Comparison of ENCODE assay signal across 19 cellular contexts in genomic region chr15:75002398-75002797, GRCh38. TPM values are rescaled to one million over a fixed set of nuclear protein-coding genes. Genes with fewer than 3 reads are reported as not detected.
A peak's percentile ranks its signal among the peaks of the same experiment; 100 is the strongest.
DNase-seq lines count a peak whose midpoint lies in the region; ATAC-seq and TF ChIP-seq lines count a peak whose summit lies in the region.
"Had no signal": no experiment of that assay in that cellular context is flagged by ENCODE, and none has a peak within 500 bp of the region (broad histone marks: within the 10 kb centered on the region; RNA-seq: fewer than 3 reads in every experiment).

No MANE protein-coding gene starts in this region.

- no peak overlapping the region for H3K4me3 ChIP-seq in BE2C (ENCODE audit: low read depth, low read length)
- no peak overlapping the region for H3K4me3 ChIP-seq in neuronal stem cell (ENCODE audit: low read length in 2 of 2)
- no peak overlapping the region for H3K4me3 ChIP-seq in coronary artery
- H3K4me3 ChIP-seq: BLaER1 had no signal

- H2BK15ac ChIP-seq in neuronal stem cell (ENCODE audit: low read length): no peak overlapping the region

- no peak for TF ChIP-seq CTCF in BE2C (IDR thresholded peaks at IDR 0.05; ENCODE audit: low read depth, low read length)
- no peak for TF ChIP-seq CTCF in brain (conservative IDR thresholded peaks at IDR 0.05)
- TF ChIP-seq CTCF in coronary artery (IDR thresholded peaks at IDR 0.05): no peak

- H3K27me3 ChIP-seq in BE2C (no peaks in the 10 kb centered on the region), neuronal stem cell (ENCODE audit: control insufficient read depth in 3 of 3, insufficient read depth in 3 of 3, low read depth in 1 of 3, low read length in 3 of 3) (no peaks in the 10 kb centered on the region)
- H3K27me3 ChIP-seq: BLaER1 had no signal

- H3K14ac ChIP-seq in neuronal stem cell (ENCODE audit: low read length): no peak overlapping the region

- H3K36me3 Mint-ChIP-seq in activated naive CD4-positive, alpha-beta T cell treated with anti-CD3 and anti-CD28 coated beads, Interleukin-2, amount 50 U/mL, for 24 hours: no peaks in the 10 kb centered on the region
- no peaks in the 10 kb centered on the region for H3K36me3 Mint-ChIP-seq in activated naive CD4-positive, alpha-beta T cell treated with anti-CD3 and anti-CD28 coated beads, Interleukin-2, amount 50 U/mL, for 72 hours
- peaks cover 63% of the 10 kb centered on the region for H3K36me3 Mint-ChIP-seq in brain
- H3K36me3 Mint-ChIP-seq in stimulated activated naive B cell treated with anti-CD40 and anti-IgM and Interleukin-4, amounts not matched to agents 10 μg/mL and 1 μg/mL and 100 μg/mL, for 72 hours: no peaks in the 10 kb centered on the region
- H3K36me3 Mint-ChIP-seq: CD14-positive monocyte; CD4-positive, alpha-beta memory T cell; CD4-positive, CD25-positive, alpha-beta regulatory T cell had no signal

- H2AK5ac ChIP-seq in neuronal stem cell (ENCODE audit: low read depth, low read length): no peak overlapping the region

- H4K91ac ChIP-seq in neuronal stem cell (ENCODE audit: low read depth, low read length, poor library complexity): no peak overlapping the region

- no peak overlapping the region for H2BK120ac ChIP-seq in neuronal stem cell (ENCODE audit: low read depth, low read length)

- peaks cover 2% of the 10 kb centered on the region for H3K27me3 Mint-ChIP-seq in activated naive CD4-positive, alpha-beta T cell treated with anti-CD3 and anti-CD28 coated beads, Interleukin-2, amount 50 U/mL, for 24 hours
- H3K27me3 Mint-ChIP-seq in brain: no peaks in the 10 kb centered on the region
- peaks cover 42 to 50% of the 10 kb centered on the region in 2 donors for H3K27me3 Mint-ChIP-seq in stimulated activated naive B cell treated with anti-CD40 and anti-IgM and Interleukin-4, amounts not matched to agents 10 μg/mL and 1 μg/mL and 100 μg/mL, for 72 hours

- WGBS in neuronal stem cell (ENCODE audit: extremely low coverage in 2 of 2, insufficient read length in 2 of 2, insufficient replicate concordance in 1 of 2), 2 donors: no CpG with 5 or more reads among the region's 7 CpGs

- no peak overlapping the region for H2BK5ac ChIP-seq in neuronal stem cell (ENCODE audit: low read length)

- H3K18ac ChIP-seq in neuronal stem cell (ENCODE audit: low read length): peak overlapping the region; percentile 11

- no peak overlapping the region for H4K8ac ChIP-seq in neuronal stem cell (ENCODE audit: low read depth, low read length)

- H3K9ac ChIP-seq in neuronal stem cell (ENCODE audit: low read depth, low read length, poor library complexity): no peak overlapping the region
- H3K9ac ChIP-seq: BLaER1 had no signal

- no peaks in the 10 kb centered on the region for H3K4me1 Mint-ChIP-seq in activated naive CD4-positive, alpha-beta T cell treated with anti-CD3 and anti-CD28 coated beads, Interleukin-2, amount 50 U/mL, for 24 hours
- peaks cover 31% of the 10 kb centered on the region for H3K4me1 Mint-ChIP-seq in brain
- H3K4me1 Mint-ChIP-seq in stimulated activated naive B cell treated with anti-CD40 and anti-IgM and Interleukin-4, amounts not matched to agents 10 μg/mL and 1 μg/mL and 100 μg/mL, for 72 hours: peaks cover 1 to 8% of the 10 kb centered on the region in 2 donors
- H3K4me1 Mint-ChIP-seq: CD4-positive, alpha-beta memory T cell; CD8-positive, alpha-beta memory T cell had no signal

- no peak overlapping the region for H2AFZ ChIP-seq in neuronal stem cell (ENCODE audit: low read length)

- H3K4ac ChIP-seq in neuronal stem cell (ENCODE audit: low read length): no peak overlapping the region

- H3K23ac ChIP-seq in neuronal stem cell (ENCODE audit: low read depth, low read length, poor library complexity): no peak overlapping the region

- no peak overlapping the region for H2BK12ac ChIP-seq in neuronal stem cell (ENCODE audit: low read length)

- H3K79me1 ChIP-seq in neuronal stem cell (ENCODE audit: low read depth, low read length): no peaks in the 10 kb centered on the region

- H3K36me3 ChIP-seq in BE2C (peaks cover 38% of the 10 kb centered on the region), neuronal stem cell (replicated peaks in 1 of 2; ENCODE audit: control insufficient read depth in 2 of 2, insufficient read depth in 2 of 2, low read length in 2 of 2) (peaks cover 0 to 2% of the 10 kb centered on the region in 2 donors)
- H3K36me3 ChIP-seq: BLaER1 had no signal

- H3K9me3 ChIP-seq in BE2C (no peaks in the 10 kb centered on the region), neuronal stem cell (replicated peaks in 1 of 2; ENCODE audit: control insufficient read depth in 2 of 2, insufficient read depth in 1 of 2, low read depth in 1 of 2, low read length in 2 of 2) (peaks cover 0 to 5% of the 10 kb centered on the region in 2 donors)
- H3K9me3 ChIP-seq: BLaER1 had no signal

- H3K9me3 Mint-ChIP-seq in activated naive CD4-positive, alpha-beta T cell treated with anti-CD3 and anti-CD28 coated beads, Interleukin-2, amount 50 U/mL, for 24 hours: no peaks in the 10 kb centered on the region
- H3K9me3 Mint-ChIP-seq in activated naive CD4-positive, alpha-beta T cell treated with anti-CD3 and anti-CD28 coated beads, Interleukin-2, amount 50 U/mL, for 72 hours: no peaks in the 10 kb centered on the region
- H3K9me3 Mint-ChIP-seq in brain: peaks cover 0 to 8% (median 3%) of the 10 kb centered on the region in 5 experiments
- no peaks in the 10 kb centered on the region for H3K9me3 Mint-ChIP-seq in stimulated activated naive B cell treated with anti-CD40 and anti-IgM and Interleukin-4, amounts not matched to agents 10 μg/mL and 1 μg/mL and 100 μg/mL, for 72 hours

- no peak overlapping the region for H3K4me3 Mint-ChIP-seq in activated naive CD4-positive, alpha-beta T cell treated with anti-CD3 and anti-CD28 coated beads, Interleukin-2, amount 50 U/mL, for 24 hours
- peak overlapping the region in 1 of 5 experiments; percentile 19 for H3K4me3 Mint-ChIP-seq in brain
- H3K4me3 Mint-ChIP-seq in stimulated activated naive B cell treated with anti-CD40 and anti-IgM and Interleukin-4, amounts not matched to agents 10 μg/mL and 1 μg/mL and 100 μg/mL, for 72 hours: no peak overlapping the region
- H3K4me3 Mint-ChIP-seq: CD14-positive monocyte; CD4-positive, CD25-positive, alpha-beta regulatory T cell; CD8-positive, alpha-beta memory T cell had no signal

- no peak overlapping the region for H3K27ac ChIP-seq in neuronal stem cell (replicated peaks; ENCODE audit: low read length)
- H3K27ac ChIP-seq in coronary artery: no peak overlapping the region
- H3K27ac ChIP-seq: BLaER1 had no signal

- H3K4me1 ChIP-seq in BE2C: peaks cover 4% of the 10 kb centered on the region
- H3K4me1 ChIP-seq in neuronal stem cell (ENCODE audit: control insufficient read depth in 2 of 2, insufficient read depth in 1 of 2, low read depth in 1 of 2, low read length in 2 of 2): no peaks in the 10 kb centered on the region

- H3K4me2 ChIP-seq in neuronal stem cell (ENCODE audit: insufficient read depth, low read length, poor library complexity, severe bottlenecking): no peak overlapping the region
- H3K4me2 ChIP-seq: BLaER1 had no signal

- H3K27ac Mint-ChIP-seq in activated naive CD4-positive, alpha-beta T cell treated with anti-CD3 and anti-CD28 coated beads, Interleukin-2, amount 50 U/mL, for 24 hours: peak overlapping the region; percentile 11
- no peak overlapping the region for H3K27ac Mint-ChIP-seq in activated naive CD4-positive, alpha-beta T cell treated with anti-CD3 and anti-CD28 coated beads, Interleukin-2, amount 50 U/mL, for 72 hours
- peak overlapping the region in 3 of 5 experiments; percentile 7 to 55 (median 13) for H3K27ac Mint-ChIP-seq in brain
- no peak overlapping the region for H3K27ac Mint-ChIP-seq in stimulated activated naive B cell treated with anti-CD40 and anti-IgM and Interleukin-4, amounts not matched to agents 10 μg/mL and 1 μg/mL and 100 μg/mL, for 72 hours
- H3K27ac Mint-ChIP-seq: CD14-positive monocyte; CD4-positive, alpha-beta memory T cell; CD4-positive, CD25-positive, alpha-beta regulatory T cell; CD8-positive, alpha-beta memory T cell had no signal

- DNase-seq in activated naive CD4-positive, alpha-beta T cell treated with anti-CD3 and anti-CD28 coated beads, Interleukin-2, amount 50 U/mL, for 72 hours (ENCODE audit: low spot score in 2 of 2): no peak
- DNase-seq in BE2C (peak; percentile 27), neuronal stem cell (ENCODE audit: low spot score) (no peak), coronary artery (ENCODE audit: low spot score) (no peak)
- DNase-seq in activated CD4-positive, alpha-beta T cell treated with anti-CD3 and anti-CD28 coated beads for 48 hours: no peak
- no peak for DNase-seq in stimulated activated naive B cell treated with anti-CD40 and anti-IgM and Interleukin-4, amounts not matched to agents 10 μg/mL and 1 μg/mL and 100 μg/mL, for 72 hours
- DNase-seq: 8988T; ACHN; C1 segment of cervical spinal cord; CD4-positive, alpha-beta memory T cell; CD4-positive, CD25-positive, alpha-beta regulatory T cell; CD8-positive, alpha-beta memory T cell; COR-L47; DMS79 treated with DMSO at 0.1 percent for 48 hours; GF-D8 had no signal

- no peak for ATAC-seq in activated naive CD4-positive, alpha-beta T cell treated with anti-CD3 and anti-CD28 coated beads, Interleukin-2, amount 50 U/mL, for 72 hours
- ATAC-seq in stimulated activated naive B cell treated with anti-CD40 and anti-IgM and Interleukin-4, amounts not matched to agents 10 μg/mL and 1 μg/mL and 100 μg/mL, for 72 hours (replicated peaks): no peak

RNA-seq across cellular contexts. Expression of gene SCAMP5, which starts 7.0 kb away (rescaled TPM):
- total RNA-seq in activated naive CD4-positive, alpha-beta T cell treated with anti-CD3 and anti-CD28 coated beads, Interleukin-2, amount 50 U/mL, for 72 hours: 10 to 100 TPM in 1 of 2 donors, 1 to 10 TPM in 1; 3.7 to 11.4 TPM
- 261 TPM for polyA plus RNA-seq in BE2C (2012; ENCODE audit: insufficient read depth, insufficient read length, low read depth)
- 146 TPM for polyA plus RNA-seq in brain (ENCODE audit: insufficient read depth, low read depth, low replicate concordance)
- polyA plus RNA-seq in neuronal stem cell (2013, experiment 1 of 2): 28.0 TPM
- polyA plus RNA-seq in neuronal stem cell (2013, experiment 2 of 2): 27.3 TPM

RNA-seq across cellular contexts. Expression of gene PPCDC, which starts 21.0 kb away (rescaled TPM):
- 10 to 100 TPM; 16.3 to 20.4 TPM for total RNA-seq in activated naive CD4-positive, alpha-beta T cell treated with anti-CD3 and anti-CD28 coated beads, Interleukin-2, amount 50 U/mL, for 72 hours
- polyA plus RNA-seq in BE2C (2012; ENCODE audit: insufficient read depth, insufficient read length, low read depth): 37.0 TPM
- 17.9 TPM for polyA plus RNA-seq in brain (ENCODE audit: insufficient read depth, low read depth, low replicate concordance)
- polyA plus RNA-seq in neuronal stem cell (2013, experiment 1 of 2): 6.1 TPM
- 6.0 TPM for polyA plus RNA-seq in neuronal stem cell (2013, experiment 2 of 2)

RNA-seq across cellular contexts. Expression of gene RPP25, which starts 45.8 kb away (rescaled TPM):
- total RNA-seq in activated naive CD4-positive, alpha-beta T cell treated with anti-CD3 and anti-CD28 coated beads, Interleukin-2, amount 50 U/mL, for 72 hours: 1 to 10 TPM; 3.4 to 6.6 TPM
- polyA plus RNA-seq in BE2C (2012; ENCODE audit: insufficient read depth, insufficient read length, low read depth): 78.8 TPM
- polyA plus RNA-seq in brain (ENCODE audit: insufficient read depth, low read depth, low replicate concordance): 9.4 TPM
- polyA plus RNA-seq in neuronal stem cell (2013, experiment 1 of 2): 4.1 TPM
- polyA plus RNA-seq in neuronal stem cell (2013, experiment 2 of 2): 4.0 TPM

Comparison
In these comparisons a context has a peak if more than half of its experiments do, and no peak if none do; other contexts are left out.
1. H3K27ac Mint-ChIP-seq: peak in activated naive CD4-positive, alpha-beta T cell treated with anti-CD3 and anti-CD28 coated beads, Interleukin-2, amount 50 U/mL, for 24 hours (single experiment) and brain (3 of 5); none in activated naive CD4-positive, alpha-beta T cell treated with anti-CD3 and anti-CD28 coated beads, Interleukin-2, amount 50 U/mL, for 72 hours (0 of 2) and stimulated activated naive B cell treated with anti-CD40 and anti-IgM and Interleukin-4, amounts not matched to agents 10 μg/mL and 1 μg/mL and 100 μg/mL, for 72 hours (single experiment).